In the genomic region with DNA sequence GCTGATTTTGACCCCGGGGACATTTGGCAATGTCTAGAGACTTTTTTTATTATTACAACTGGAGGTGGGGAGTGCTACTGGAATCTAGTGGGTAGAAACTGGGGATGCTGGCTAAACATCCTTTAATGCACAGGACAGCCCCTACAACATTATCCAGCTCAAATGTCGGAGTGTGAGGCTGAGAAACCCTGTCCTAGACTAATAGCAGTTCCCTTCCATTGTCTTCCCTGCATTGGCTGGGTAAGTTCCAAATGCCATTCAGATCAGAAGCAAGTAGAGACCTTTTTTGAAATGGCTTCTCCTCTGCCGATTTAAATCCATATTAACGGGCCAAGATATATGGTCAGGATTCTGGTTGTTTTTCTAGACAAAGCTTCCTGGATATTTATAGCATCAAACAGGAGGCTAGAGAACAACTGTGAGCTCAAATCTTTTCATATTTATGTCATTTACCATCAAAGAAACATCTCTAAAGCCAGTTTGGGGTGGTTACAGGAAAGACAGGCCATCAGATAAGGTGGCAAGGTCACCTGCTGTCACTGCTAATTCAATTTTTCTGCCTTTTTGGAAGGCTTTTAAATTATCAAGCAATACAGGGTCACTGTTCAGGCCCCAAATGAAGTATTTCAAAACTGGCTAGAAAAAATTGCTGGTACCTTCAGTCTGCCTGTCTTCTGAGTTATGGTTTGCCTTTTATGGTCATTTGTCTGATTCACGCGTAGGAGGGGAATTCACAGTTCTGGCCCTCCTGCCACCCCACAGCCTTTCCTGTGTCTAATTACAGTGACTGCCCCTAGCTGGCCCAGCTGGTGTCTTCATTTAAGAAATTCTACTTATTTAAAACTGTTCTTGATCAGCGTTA, we compare ENCODE assay signal across 8 cellular contexts. TPM values are rescaled to one million over a fixed set of nuclear protein-coding genes. Genes with fewer than 3 reads are reported as not detected.
DNase-seq lines count a peak whose midpoint lies in the region; ATAC-seq and TF ChIP-seq lines count a peak whose summit lies in the region.

No MANE protein-coding gene starts in this region.

- H3K27ac ChIP-seq in testis (peak overlapping the region in 1 of 2 donors; percentile 59), WERI-Rb-1 (no peak overlapping the region)

- peak; percentile 99 for ATAC-seq in GM18868 (IDR thresholded peaks at IDR 0.05; ENCODE audit: unreplicated experiment)
- ATAC-seq in HG02623 (IDR thresholded peaks at IDR 0.05; ENCODE audit: unreplicated experiment), result peak; percentile 97

- intact Hi-C loops in testis (cut with DNase I; ENCODE audit: low total_unique reads), result no loop called here

- no peak for TF ChIP-seq POLR2A in testis (IDR thresholded peaks at IDR 0.05)

- H3K9me3 ChIP-seq in testis (no peaks in the 10 kb centered on the region), WERI-Rb-1 (ENCODE audit: severe bottlenecking) (no peaks in the 10 kb centered on the region)

- peaks cover 4% of the 10 kb centered on the region for H3K4me1 ChIP-seq in testis

- peak; percentile 57 for DNase-seq in NCI-H69 (lab: John Stamatoyannopoulos, UW)
- DNase-seq in amniotic stem cell (lab: John Stamatoyannopoulos, UW), result peak; percentile 70
- peak; percentile 82 to 83 for DNase-seq in lung microvascular endothelial cell (ENCODE audit: low read depth in 2 of 2)
- DNase-seq in testis, result peak; percentile 45
- no peak for DNase-seq in WERI-Rb-1
- no peak for DNase-seq in GOT3 (lab: John Stamatoyannopoulos, UW)

- H3K4me3 ChIP-seq in testis, result no peak overlapping the region
- no peak overlapping the region for H3K4me3 ChIP-seq in WERI-Rb-1 (ENCODE audit: low read depth, low read length)

- no peaks in the 10 kb centered on the region for H3K27me3 ChIP-seq in testis
- no peaks in the 10 kb centered on the region for H3K27me3 ChIP-seq in WERI-Rb-1 (ENCODE audit: insufficient read depth, low read depth, severe bottlenecking)

- WGBS in testis, 2 donors, result 66 to 71% methylated on average over 7 of the region's 7 CpGs

- no peak for TF ChIP-seq CTCF in testis (IDR thresholded peaks at IDR 0.05)
- TF ChIP-seq CTCF in WERI-Rb-1 (IDR thresholded peaks at IDR 0.05; ENCODE audit: low read depth, low read length), result no peak

- H3K36me3 ChIP-seq in testis (ENCODE audit: low read depth, missing control alignments), result no peaks in the 10 kb centered on the region
- peaks cover 57% of the 10 kb centered on the region for H3K36me3 ChIP-seq in WERI-Rb-1

RNA-seq across cellular contexts. Expression of gene AKAP5, which starts 20.1 kb away (rescaled TPM):
- total RNA-seq in lung microvascular endothelial cell (0.20 and 0.22 TPM in 2 replicates), testis (under 1 TPM; 0.50 to 0.63 TPM)
- polyA plus RNA-seq in testis (ENCODE audit: insufficient read depth, low read depth, low replicate concordance), result 0.29 TPM

RNA-seq across cellular contexts. Expression of gene MTHFD1, which starts 57.1 kb away (rescaled TPM):
- total RNA-seq in lung microvascular endothelial cell (30.6 and 35.3 TPM in 2 replicates), testis (10 to 100 TPM; 27.4 to 28.8 TPM)
- polyA plus RNA-seq in testis (ENCODE audit: insufficient read depth, low read depth, low replicate concordance), result 22.3 TPM

RNA-seq across cellular contexts. Expression of gene ZBTB25, which starts 58.4 kb away (rescaled TPM):
- total RNA-seq in lung microvascular endothelial cell (2.6 and 3.0 TPM in 2 replicates), testis (10 to 100 TPM; 20.6 to 21.3 TPM)
- polyA plus RNA-seq in testis (ENCODE audit: insufficient read depth, low read depth, low replicate concordance), result 13.3 TPM

RNA-seq across cellular contexts. Expression of gene ZBTB1, which starts 59.4 kb away (rescaled TPM):
- total RNA-seq in lung microvascular endothelial cell (25.7 and 38.5 TPM in 2 replicates), testis (10 to 100 TPM; 33.2 to 34.7 TPM)
- polyA plus RNA-seq in testis (ENCODE audit: insufficient read depth, low read depth, low replicate concordance), result 20.8 TPM

Comparison
In these comparisons a context has a peak if more than half of its experiments do, and no peak if none do; other contexts are left out.
1. DNase-seq: peak in NCI-H69 (single experiment), amniotic stem cell (single experiment), lung microvascular endothelial cell (2 of 2) and testis (single experiment); none in WERI-Rb-1 (single experiment) and GOT3 (single experiment).